Comparison of ENCODE assay signal across 8 cellular contexts in genomic region chr21:46096997-46097825, GRCh38. TPM values are rescaled to one million over a fixed set of nuclear protein-coding genes. Genes with fewer than 3 reads are reported as not detected.
DNase-seq lines count a peak whose midpoint lies in the region; ATAC-seq and TF ChIP-seq lines count a peak whose summit lies in the region.

No MANE protein-coding gene starts in this region.

- H3K79me2 ChIP-seq in Karpas-422 (ENCODE audit: low read length), result no peaks in the 10 kb centered on the region

- no peaks in the 10 kb centered on the region for H3K27me3 Mint-ChIP-seq in osteocyte (ENCODE audit: unreplicated experiment)

- peaks cover 12% of the 10 kb centered on the region for H3K36me3 Mint-ChIP-seq in osteocyte (ENCODE audit: unreplicated experiment)

- H3K36me3 ChIP-seq in BLaER1 treated with 17β-estradiol and CSF1 and Interleukin-3, amounts not matched to agents 10 nM and 100 nM, result no peaks in the 10 kb centered on the region
- H3K36me3 ChIP-seq in RWPE2 (ENCODE audit: low read depth) (0 out of 2 replicates have a peak, but pooled peaks cover 3% of the 10 kb centered on the region), Karpas-422 (ENCODE audit: insufficient read depth, low read length) (no peaks in the 10 kb centered on the region)

- peaks cover 0 to 15% (median 0%) of the 10 kb centered on the region in 11 experiments; a peak in 1 of 22 replicates for H4K20me1 ChIP-seq in BLaER1 treated with 17β-estradiol and CSF1 and Interleukin-3, amounts not matched to agents 10 nM and 100 nM
- no peaks in the 10 kb centered on the region for H4K20me1 ChIP-seq in Karpas-422 (ENCODE audit: insufficient read depth, low read depth, low read length)

- peaks cover 2 to 11% (median 9%) of the 10 kb centered on the region in 11 experiments for H3K9me3 ChIP-seq in BLaER1 treated with 17β-estradiol and CSF1 and Interleukin-3, amounts not matched to agents 10 nM and 100 nM (replicated peaks in 1 of 11)
- H3K9me3 ChIP-seq in RWPE2 (ENCODE audit: severe bottlenecking), result no peaks in the 10 kb centered on the region
- no peaks in the 10 kb centered on the region for H3K9me3 ChIP-seq in Karpas-422 (ENCODE audit: low read length)

- peak overlapping the region; percentile 65 to 81 (median 77); a peak in 20 of 22 replicates for H3K9ac ChIP-seq in BLaER1 treated with 17β-estradiol and CSF1 and Interleukin-3, amounts not matched to agents 10 nM and 100 nM
- H3K9ac ChIP-seq in Karpas-422 (ENCODE audit: low read length), result no peak overlapping the region

- TF ChIP-seq CTCF in RWPE2 (IDR thresholded peaks at IDR 0.05; ENCODE audit: poor library complexity, severe bottlenecking) (no peak), fibroblast of pulmonary artery (IDR thresholded peaks at IDR 0.05; ENCODE audit: low read length, missing control alignments) (no peak), osteocyte (IDR thresholded peaks at IDR 0.05) (no peak)

- peak overlapping the region; percentile 65 to 82 (median 68) for H3K4me3 ChIP-seq in BLaER1 treated with 17β-estradiol and CSF1 and Interleukin-3, amounts not matched to agents 10 nM and 100 nM
- peak overlapping the region; percentile 45 for H3K4me3 ChIP-seq in RWPE2 (ENCODE audit: severe bottlenecking)
- H3K4me3 ChIP-seq in fibroblast of pulmonary artery (replicated peaks; ENCODE audit: low read depth, low read length), result peak overlapping the region; percentile 78
- H3K4me3 ChIP-seq in Karpas-422 (ENCODE audit: low read length), result no peak overlapping the region

- H3K27ac Mint-ChIP-seq in osteocyte (ENCODE audit: unreplicated experiment), result peak overlapping the region; percentile 59

- peak; percentile 64 for DNase-seq in RWPE2 (ENCODE audit: low spot score)
- no peak for DNase-seq in fibroblast of pulmonary artery (ENCODE audit: low read depth)
- no peak for DNase-seq in osteocyte (ENCODE audit: extremely low spot score, unreplicated experiment)
- no peak for DNase-seq in hippocampal formation (lab: John Stamatoyannopoulos, UW)
- DNase-seq in Karpas-422, result no peak
- DNase-seq in epidermal melanocyte (ENCODE audit: insufficient read length, low spot score), result no peak
- DNase-seq in NCI-H1092 (lab: John Stamatoyannopoulos, UW), result no peak

- H3K4me2 ChIP-seq in BLaER1 treated with 17β-estradiol and CSF1 and Interleukin-3, amounts not matched to agents 10 nM and 100 nM, result peak overlapping the region; percentile 74 to 82 (median 78)
- no peak overlapping the region for H3K4me2 ChIP-seq in Karpas-422 (ENCODE audit: low read depth, low read length, poor library complexity, severe bottlenecking)

- H2AFZ ChIP-seq in Karpas-422 (ENCODE audit: low read length), result no peak overlapping the region

- no peak; the same call in 2 of the 3 replicates for ATAC-seq in RWPE2 (ENCODE audit: low read depth)

- no peaks in the 10 kb centered on the region; the same call in 1 of the 2 replicates for H3K9me2 ChIP-seq in Karpas-422 (replicated peaks; ENCODE audit: insufficient read depth, low read length)

- peaks cover 0 to 23% (median 9%) of the 10 kb centered on the region in 10 experiments; a peak in 15 of 20 replicates for H3K4me1 ChIP-seq in BLaER1 treated with 17β-estradiol and CSF1 and Interleukin-3, amounts not matched to agents 10 nM and 100 nM
- H3K4me1 ChIP-seq in RWPE2 (ENCODE audit: insufficient read depth, poor library complexity, severe bottlenecking) (no peaks in the 10 kb centered on the region), Karpas-422 (ENCODE audit: low read length) (no peaks in the 10 kb centered on the region)

- peak overlapping the region in 7 of 11 experiments; percentile 35 to 72 (median 49); a peak in 12 of 22 replicates for H3K27ac ChIP-seq in BLaER1 treated with 17β-estradiol and CSF1 and Interleukin-3, amounts not matched to agents 10 nM and 100 nM
- H3K27ac ChIP-seq in RWPE2 (ENCODE audit: poor library complexity, severe bottlenecking), result no peak overlapping the region
- H3K27ac ChIP-seq in Karpas-422 (ENCODE audit: low read length), result no peak overlapping the region

- H3K4me1 Mint-ChIP-seq in osteocyte (ENCODE audit: unreplicated experiment), result peaks cover 37% of the 10 kb centered on the region

- H3K4me3 Mint-ChIP-seq in osteocyte (ENCODE audit: unreplicated experiment), result peak overlapping the region; percentile 69

- H3K27me3 ChIP-seq in BLaER1 treated with 17β-estradiol and CSF1 and Interleukin-3, amounts not matched to agents 10 nM and 100 nM, result peaks cover 5 to 15% (median 12%) of the 10 kb centered on the region in 11 experiments
- H3K27me3 ChIP-seq in RWPE2 (ENCODE audit: insufficient read depth, poor library complexity, severe bottlenecking) (peaks cover 10% of the 10 kb centered on the region), Karpas-422 (ENCODE audit: low read length) (no peaks in the 10 kb centered on the region)

- peaks cover 10% of the 10 kb centered on the region for H3K9me3 Mint-ChIP-seq in osteocyte (ENCODE audit: unreplicated experiment)

RNA-seq across cellular contexts. Expression of gene COL6A2, which starts 0.7 kb away (rescaled TPM):
- total RNA-seq in osteocyte, result 1,821 and 1,951 TPM in 2 replicates
- total RNA-seq in Karpas-422 (2014; rRNA removed; shearing (Covaris generic); ENCODE audit: low replicate concordance), result not detected in 2 replicates

RNA-seq across cellular contexts. Expression of gene FTCD, which starts 58.2 kb away (rescaled TPM):
- 2.3 and 2.5 TPM in 2 replicates for total RNA-seq in osteocyte
- total RNA-seq in Karpas-422 (2014; rRNA removed; shearing (Covaris generic); ENCODE audit: low replicate concordance), result 0.14 TPM in 1 of 2 replicates, not detected in the other

Comparison
In these comparisons a context has a peak if more than half of its experiments do, and no peak if none do; other contexts are left out.
1. H3K27ac ChIP-seq: peak in BLaER1 treated with 17β-estradiol and CSF1 and Interleukin-3, amounts not matched to agents 10 nM and 100 nM (7 of 11); none in RWPE2 (single experiment) and Karpas-422 (single experiment).
2. RNA of gene COL6A2, which starts 0.7 kb away (total RNA-seq): 1,821 to 1,951 TPM in osteocyte; not detected in Karpas-422; every median in the first group is over 1,000 times any median in the second.